Comparison of ENCODE assay signal across 11 cellular contexts in genomic region chr11:110565690-110566336, GRCh38.
A peak's percentile ranks its signal among the peaks of the same experiment; 100 is the strongest.
DNase-seq lines count a peak whose midpoint lies in the region; ATAC-seq and TF ChIP-seq lines count a peak whose summit lies in the region.
"Had no signal": no experiment of that assay in that cellular context is flagged by ENCODE, and none has a peak within 500 bp of the region (broad histone marks: within the 10 kb centered on the region; RNA-seq: fewer than 3 reads in every experiment).

No MANE protein-coding gene starts in this region.

- peak; percentile 93 for ATAC-seq in effector memory CD8-positive, alpha-beta T cell (replicated peaks)
- ATAC-seq in sciatic nerve (peak; percentile 38), HG03520 (IDR thresholded peaks at IDR 0.05; ENCODE audit: unreplicated experiment) (no peak)

- intact Hi-C loops in sciatic nerve (cut with DNase I): no loop called here

- peaks cover 9 to 15% of the 10 kb centered on the region in 2 donors for H3K4me1 Mint-ChIP-seq in effector memory CD8-positive, alpha-beta T cell (ENCODE audit: low read depth in 2 of 2)
- peaks cover 11% of the 10 kb centered on the region for H3K4me1 Mint-ChIP-seq in type B pancreatic cell (ENCODE audit: unreplicated experiment)

- DNase-seq in DMS53 (lab: John Stamatoyannopoulos, UW): peak; percentile 29
- DNase-seq in DMS53 treated with DMSO at 0.1 percent for 48 hours (lab: John Stamatoyannopoulos, UW; ENCODE audit: unreplicated experiment): no peak
- peak; percentile 25 for DNase-seq in NCI-H446 treated with DMSO at 0.1 percent for 48 hours (lab: John Stamatoyannopoulos, UW)
- DNase-seq in effector memory CD8-positive, alpha-beta T cell: peak; percentile 25 to 33 (median 26)
- no peak for DNase-seq in sciatic nerve (ENCODE audit: low spot score)
- no peak for DNase-seq in mesenteric fat pad (ENCODE audit: low spot score)
- no peak for DNase-seq in type B pancreatic cell (ENCODE audit: extremely low spot score, unreplicated experiment)
- DNase-seq: activated effector memory CD4-positive, alpha-beta T cell treated with anti-CD3 and anti-CD28 coated beads, Interleukin-2, amount 50 U/mL, for 16 hours; NCI-H187 treated with DMSO at 0.1 percent for 48 hours; stimulated activated CD4-positive, alpha-beta T cell treated with anti-CD3 and anti-CD28 coated beads, Interleukin-4, amount 100 ng/mL, for 1 hour had no signal

- peaks cover 2% of the 10 kb centered on the region for H3K36me3 Mint-ChIP-seq in effector memory CD8-positive, alpha-beta T cell (ENCODE audit: insufficient read depth)
- H3K36me3 Mint-ChIP-seq in type B pancreatic cell: no peaks in the 10 kb centered on the region

- H3K27ac Mint-ChIP-seq in effector memory CD8-positive, alpha-beta T cell: no peak overlapping the region
- H3K27ac Mint-ChIP-seq in type B pancreatic cell: no peak overlapping the region

- TF ChIP-seq CTCF in type B pancreatic cell (conservative IDR thresholded peaks at IDR 0.05): no peak

- no peak overlapping the region for H3K4me3 Mint-ChIP-seq in effector memory CD8-positive, alpha-beta T cell
- H3K4me3 Mint-ChIP-seq in type B pancreatic cell: no peak overlapping the region

- no peaks in the 10 kb centered on the region for H3K9me3 Mint-ChIP-seq in effector memory CD8-positive, alpha-beta T cell
- no peaks in the 10 kb centered on the region for H3K9me3 Mint-ChIP-seq in type B pancreatic cell

- peaks cover 0 to 1% of the 10 kb centered on the region in 2 donors for H3K27me3 Mint-ChIP-seq in effector memory CD8-positive, alpha-beta T cell
- no peaks in the 10 kb centered on the region for H3K27me3 Mint-ChIP-seq in type B pancreatic cell

Comparison
In these comparisons a context has a peak if more than half of its experiments do, and no peak if none do; other contexts are left out.
1. DNase-seq: peak in DMS53 (single experiment), NCI-H446 treated with DMSO at 0.1 percent for 48 hours (single experiment) and effector memory CD8-positive, alpha-beta T cell (3 of 3); none in DMS53 treated with DMSO at 0.1 percent for 48 hours (single experiment), sciatic nerve (single experiment), mesenteric fat pad (single experiment) and type B pancreatic cell (single experiment).